Comparison of ENCODE assay signal across 15 cellular contexts in the genomic region with DNA sequence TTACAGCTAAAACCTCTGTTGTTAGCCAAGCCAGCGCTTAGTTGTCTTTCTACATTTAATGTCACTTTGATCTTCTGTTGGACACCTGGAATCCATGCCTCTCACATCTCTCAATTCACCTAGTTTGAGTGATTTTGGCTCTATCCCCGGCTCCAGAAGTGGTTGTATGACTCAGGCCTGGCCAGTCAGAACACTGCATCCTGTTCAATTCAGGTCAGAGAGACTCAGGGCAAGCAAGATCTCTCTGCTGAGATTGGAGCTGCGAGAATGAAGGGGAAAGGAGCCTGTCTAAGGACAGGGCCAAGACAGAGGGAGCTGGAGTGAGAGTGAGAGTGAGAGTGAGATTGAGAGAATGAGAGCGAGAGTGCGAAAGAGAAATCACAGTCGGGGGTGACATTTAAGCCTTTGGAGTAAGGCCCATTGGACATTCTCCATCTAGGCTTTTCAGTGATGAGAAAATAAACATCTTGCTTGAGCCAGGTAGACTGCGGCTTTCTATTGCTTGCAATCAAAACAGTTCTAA.
DNase-seq lines count a peak whose midpoint lies in the region; ATAC-seq and TF ChIP-seq lines count a peak whose summit lies in the region.
"Had no signal": no experiment of that assay in that cellular context is flagged by ENCODE, and none has a peak within 500 bp of the region (broad histone marks: within the 10 kb centered on the region; RNA-seq: fewer than 3 reads in every experiment).

No MANE protein-coding gene starts in this region.

- CTCF ChIA-PET in mammary epithelial cell (lab: Charles Lee; ENCODE audit: low non-redundant PET): no interaction called here

- no peaks in the 10 kb centered on the region for H3K36me3 ChIP-seq in mammary epithelial cell (ENCODE audit: insufficient read depth, low read length)

- in situ Hi-C loops in mammary epithelial cell (cut with MboI; ENCODE audit: low sequenced_read_pairs in 2 of 2): loop anchor here (10.0 to 25.0 kb wide), 3 partner anchors 144 to 1402 kb away; no protein-coding TSS in a partner anchor

- H3K4me2 ChIP-seq in mammary epithelial cell (ENCODE audit: insufficient read depth, low read depth, low read length): no peak overlapping the region

- no peak overlapping the region for H3K9ac ChIP-seq in mammary epithelial cell (ENCODE audit: insufficient read depth, low read length)

- H4K20me1 ChIP-seq in mammary epithelial cell (ENCODE audit: insufficient read depth, low read length): no peaks in the 10 kb centered on the region

- dilution Hi-C loops in mammary epithelial cell (cut with HindIII; ENCODE audit: low sequenced_read_pairs): no loop called here

- peak; percentile 8 for DNase-seq in A172 (ENCODE audit: low spot score)
- DNase-seq in NCI-H1092 (lab: John Stamatoyannopoulos, UW): peak; percentile 79
- DNase-seq in mammary epithelial cell: peak; percentile 31
- DNase-seq in islet precursor cell: peak; percentile 69
- DNase-seq in activated CD4-positive, alpha-beta T cell treated with anti-CD3 and anti-CD28 coated beads, Interleukin-2, amount 50 U/mL, for 48 hours: no peak
- no peak for DNase-seq in GM03348 (ENCODE audit: low spot score)
- DNase-seq: activated B cell treated with CpG ODN at 0.5 μM for 24 hours; activated naive CD4-positive, alpha-beta T cell treated with anti-CD3 and anti-CD28 coated beads for 36 hours; central memory CD4-positive, alpha-beta T cell; NCI-H1048; NCI-H2227 treated with DMSO at 0.1 percent for 48 hours; stimulated activated CD4-positive, alpha-beta T cell treated with anti-CD3 and anti-CD28 coated beads, Interleukin-4, amount 100 ng/mL, for 24 hours had no signal

- no peak overlapping the region for H3K27ac ChIP-seq in mammary epithelial cell (ENCODE audit: insufficient read depth, low read depth, low read length)
- H3K27ac ChIP-seq: epithelial cell of prostate had no signal

- no peaks in the 10 kb centered on the region for H3K79me2 ChIP-seq in mammary epithelial cell (ENCODE audit: insufficient read depth, low read length)

- H3K9me3 ChIP-seq in mammary epithelial cell (replicated peaks; ENCODE audit: insufficient read depth, low read length): no peaks in the 10 kb centered on the region

- ATAC-seq in HG02588 (IDR thresholded peaks at IDR 0.05; ENCODE audit: unreplicated experiment) (no peak), GM19395 (IDR thresholded peaks at IDR 0.05; ENCODE audit: unreplicated experiment) (no peak)

- intact Hi-C loops in mammary epithelial cell (cut with micrococcal nuclease): loop anchor here (10.0 kb wide), 1 partner anchor 1404 kb away; no protein-coding TSS in a partner anchor

- WGBS in mammary epithelial cell (ENCODE audit: low coverage, missing lambda C conversion rate): 53% methylated on average over 7 of the region's 7 CpGs

- H2AFZ ChIP-seq in mammary epithelial cell (ENCODE audit: low read depth, low read length): peak overlapping the region; percentile 49

- TF ChIP-seq CTCF in mammary epithelial cell (conservative IDR thresholded peaks at IDR 0.05 in 1 of 2, IDR thresholded peaks at IDR 0.05 in 1 of 2; ENCODE audit: extremely low read depth in 1 of 2, insufficient read depth in 1 of 2, low read depth in 1 of 2, low read length in 2 of 2): no peak

- peaks cover 32% of the 10 kb centered on the region for H3K4me1 ChIP-seq in mammary epithelial cell (ENCODE audit: insufficient read depth, low read length)

- H3K4me3 ChIP-seq in mammary epithelial cell (replicated peaks in 1 of 3; ENCODE audit: insufficient read depth in 1 of 3, low read depth in 2 of 3, low read length in 3 of 3): no peak overlapping the region

- BruUV-seq in mammary epithelial cell (replicated peaks; lab: Mats Ljungman, UMichigan): no TSS peak

- no peaks in the 10 kb centered on the region for H3K27me3 ChIP-seq in mammary epithelial cell (ENCODE audit: insufficient read depth, low read length)

Comparison
In these comparisons a context has a peak if more than half of its experiments do, and no peak if none do; other contexts are left out.
1. DNase-seq: peak in A172 (single experiment), NCI-H1092 (single experiment), mammary epithelial cell (single experiment) and islet precursor cell (single experiment); none in activated CD4-positive, alpha-beta T cell treated with anti-CD3 and anti-CD28 coated beads, Interleukin-2, amount 50 U/mL, for 48 hours (0 of 2) and GM03348 (single experiment).